ENCODE assay signal across 1 cellular context in the genomic region with DNA sequence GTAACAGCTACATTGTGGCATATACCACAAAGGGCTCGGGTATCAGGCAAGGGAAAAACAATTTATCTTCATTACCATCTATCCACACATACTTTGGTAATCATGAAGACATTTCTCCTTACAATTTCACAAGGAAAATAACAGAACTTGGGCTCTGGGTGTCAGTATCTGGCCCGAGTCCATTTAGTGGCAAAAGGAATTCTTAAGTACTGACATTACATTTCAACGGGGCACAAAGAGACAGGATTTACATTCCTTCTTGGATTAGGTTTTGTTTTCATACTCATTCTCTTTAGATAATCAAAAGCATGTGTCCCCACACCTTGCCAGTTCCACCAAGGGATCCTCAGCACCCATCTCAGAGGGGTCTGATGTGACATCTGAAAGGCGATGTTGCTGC.
TF ChIP-seq lines count a peak whose summit lies in the region.

No MANE protein-coding gene starts in this region.

TF ChIP-seq in H1, 55 proteins besides CTCF, POLR2A, EP300 and RAD21 (continued from another document):
- no peak for TF ChIP-seq SIRT6 (IDR thresholded peaks at IDR 0.05; ENCODE audit: low read length)
- no peak for TF ChIP-seq YY1 (IDR thresholded peaks at IDR 0.05; ENCODE audit: low read depth, low read length)
- TF ChIP-seq GABPA (IDR thresholded peaks at IDR 0.05; ENCODE audit: borderline replicate concordance, insufficient read depth, low read length), result no peak
- TF ChIP-seq JUND (IDR thresholded peaks at IDR 0.05; ENCODE audit: low read length), result no peak
- TF ChIP-seq BACH1 (IDR thresholded peaks at IDR 0.05; ENCODE audit: low read length), result no peak
- TF ChIP-seq TAF1 (IDR thresholded peaks at IDR 0.05; ENCODE audit: low read depth, low read length), result no peak
- TF ChIP-seq, protein P1, sequence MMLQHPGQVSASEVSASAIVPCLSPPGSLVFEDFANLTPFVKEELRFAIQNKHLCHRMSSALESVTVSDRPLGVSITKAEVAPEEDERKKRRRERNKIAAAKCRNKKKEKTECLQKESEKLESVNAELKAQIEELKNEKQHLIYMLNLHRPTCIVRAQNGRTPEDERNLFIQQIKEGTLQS (IDR thresholded peaks at IDR 0.05; ENCODE audit: insufficient read depth, low read depth, low read length), result no peak
- no peak for TF ChIP-seq NANOG (IDR thresholded peaks at IDR 0.05; ENCODE audit: insufficient read depth, low read depth, low read length, poor library complexity, severe bottlenecking)
